In genomic region chr2:152376385-152376784, GRCh38 we compare ENCODE assay signal across 30 cellular contexts. TPM values are rescaled to one million over a fixed set of nuclear protein-coding genes. Genes with fewer than 3 reads are reported as not detected.
DNase-seq lines count a peak whose midpoint lies in the region; ATAC-seq and TF ChIP-seq lines count a peak whose summit lies in the region.
"Had no signal": no experiment of that assay in that cellular context is flagged by ENCODE, and none has a peak within 500 bp of the region (broad histone marks: within the 10 kb centered on the region; RNA-seq: fewer than 3 reads in every experiment).

No MANE protein-coding gene starts in this region.

- peaks cover 18% of the 10 kb centered on the region for H3K36me3 ChIP-seq in BLaER1
- no peaks in the 10 kb centered on the region for H3K36me3 ChIP-seq in adrenal gland (replicated peaks in 1 of 2)
- no peaks in the 10 kb centered on the region for H3K36me3 ChIP-seq in CD8-positive, alpha-beta memory T cell (ENCODE audit: insufficient read depth, low read length)
- H3K36me3 ChIP-seq: ovary had no signal

- 87 to 94% (median 89%) methylated on average over 2 of the region's 2 CpGs for WGBS in adrenal gland, 4 donors

- H3K4me1 Mint-ChIP-seq in MCF 10A (ENCODE audit: insufficient read depth, unreplicated experiment): peaks cover 19% of the 10 kb centered on the region
- H3K4me1 Mint-ChIP-seq in CD8-positive, alpha-beta memory T cell: no peaks in the 10 kb centered on the region
- H3K4me1 Mint-ChIP-seq in activated naive CD4-positive, alpha-beta T cell treated with anti-CD3 and anti-CD28 coated beads for 36 hours (ENCODE audit: low read depth): no peaks in the 10 kb centered on the region

- no peaks in the 10 kb centered on the region for H3K9me3 ChIP-seq in BLaER1
- H3K9me3 ChIP-seq in adrenal gland (replicated peaks in 1 of 3): no peaks in the 10 kb centered on the region
- no peaks in the 10 kb centered on the region for H3K9me3 ChIP-seq in CD8-positive, alpha-beta memory T cell (ENCODE audit: low read length)
- H3K9me3 ChIP-seq: A549, ovary had no signal

- no peaks in the 10 kb centered on the region for H3K9me3 Mint-ChIP-seq in MCF 10A (ENCODE audit: unreplicated experiment)
- no peaks in the 10 kb centered on the region for H3K9me3 Mint-ChIP-seq in CD8-positive, alpha-beta memory T cell
- H3K9me3 Mint-ChIP-seq in activated naive CD4-positive, alpha-beta T cell treated with anti-CD3 and anti-CD28 coated beads for 36 hours: no peaks in the 10 kb centered on the region
- H3K9me3 Mint-ChIP-seq: activated CD4-positive, alpha-beta memory T cell treated with anti-CD3 and anti-CD28 coated beads for 36 hours; activated T-helper 1 cell treated with anti-CD3 and anti-CD28 coated beads, Interleukin-12 subunit alpha, Interleukin-12 subunit beta, Interleukin-2, Interleukin-4 antibody, amounts not matched to agents 30 ng/mL and 10 ng/mL and 1 ng/mL, durations not matched to agents 14 hours and 24 hours and 36 hours; brain; CD4-positive, alpha-beta T cell; memory B cell; neural crest cell; stimulated activated naive B cell treated with anti-CD40 and anti-IgM and Interleukin-4, amounts not matched to agents 10 μg/mL and 1 μg/mL and 100 μg/mL, for 72 hours; T-helper 2 cell treated with Interferon-gamma antibody and Interleukin-4, amounts not matched to agents 5 μg/mL and 100 μg/mL, for 36 hours had no signal

- TF ChIP-seq CTCF in MCF 10A (IDR thresholded peaks at IDR 0.05; ENCODE audit: unreplicated experiment) (no peak), adrenal gland (IDR thresholded peaks at IDR 0.05) (no peak)

- H3K27me3 ChIP-seq in BLaER1: no peaks in the 10 kb centered on the region
- H3K27me3 ChIP-seq in adrenal gland: no peaks in the 10 kb centered on the region
- no peaks in the 10 kb centered on the region for H3K27me3 ChIP-seq in CD8-positive, alpha-beta memory T cell (ENCODE audit: insufficient read depth, low read length, poor library complexity, severe bottlenecking)
- H3K27me3 ChIP-seq: ovary had no signal

- H3K4me2 ChIP-seq in BLaER1: peak overlapping the region; percentile 5; the same call in 1 of the 2 replicates
- H3K4me2 ChIP-seq: A549 had no signal

- TF ChIP-seq POLR2A in adrenal gland (IDR thresholded peaks at IDR 0.05): no peak

- no peaks in the 10 kb centered on the region for H3K27me3 Mint-ChIP-seq in MCF 10A (ENCODE audit: insufficient read depth, unreplicated experiment)
- peaks cover 2 to 17% of the 10 kb centered on the region in 2 donors for H3K27me3 Mint-ChIP-seq in CD8-positive, alpha-beta memory T cell
- H3K27me3 Mint-ChIP-seq in activated naive CD4-positive, alpha-beta T cell treated with anti-CD3 and anti-CD28 coated beads for 36 hours (ENCODE audit: low read depth): peaks cover 11% of the 10 kb centered on the region
- H3K27me3 Mint-ChIP-seq: brain had no signal

- intact Hi-C loops in MCF 10A (cut with micrococcal nuclease) (no loop called here), adrenal gland (cut with DNase I) (no loop called here)
- intact Hi-C loops in activated naive CD4-positive, alpha-beta T cell treated with anti-CD3 and anti-CD28 coated beads for 36 hours (cut with micrococcal nuclease): no loop called here

- peak; percentile 38 for DNase-seq in MCF 10A (ENCODE audit: unreplicated experiment)
- DNase-seq in kidney tubule cell (ENCODE audit: low spot score): peak; percentile 85
- DNase-seq in adrenal gland: no peak
- DNase-seq in CD8-positive, alpha-beta memory T cell: no peak
- DNase-seq in activated naive CD4-positive, alpha-beta T cell treated with anti-CD3 and anti-CD28 coated beads for 36 hours: no peak
- DNase-seq: activated CD4-positive, alpha-beta memory T cell treated with anti-CD3 and anti-CD28 coated beads for 36 hours; activated CD4-positive, alpha-beta T cell treated with anti-CD3 and anti-CD28 coated beads for 1 hour; activated CD8-positive, alpha-beta memory T cell treated with anti-CD3 and anti-CD28 coated beads, Interleukin-2, amount 50 U/mL, for 4 hours; activated naive CD4-positive, alpha-beta T cell treated with Interleukin-2 at 50 U/mL for 16 hours; CD4-positive, alpha-beta T cell; cerebellar nuclear complex; EL; H7; NCI-H2107; NCI-H510A; SHP77; small intestine; stimulated activated naive B cell treated with anti-CD40 and anti-IgM and Interleukin-4, amounts not matched to agents 10 μg/mL and 1 μg/mL and 100 μg/mL, for 72 hours had no signal

- H3K4me1 ChIP-seq in BLaER1: peaks cover 47% of the 10 kb centered on the region
- H3K4me1 ChIP-seq in adrenal gland (replicated peaks in 1 of 2): peaks cover 6 to 27% of the 10 kb centered on the region in 2 donors
- no peaks in the 10 kb centered on the region for H3K4me1 ChIP-seq in CD8-positive, alpha-beta memory T cell (ENCODE audit: insufficient read depth, low read length)

- H3K36me3 Mint-ChIP-seq in MCF 10A (ENCODE audit: insufficient read depth, unreplicated experiment): peaks cover 4% of the 10 kb centered on the region
- no peaks in the 10 kb centered on the region for H3K36me3 Mint-ChIP-seq in CD8-positive, alpha-beta memory T cell
- H3K36me3 Mint-ChIP-seq in activated naive CD4-positive, alpha-beta T cell treated with anti-CD3 and anti-CD28 coated beads for 36 hours (ENCODE audit: low read depth): no peaks in the 10 kb centered on the region
- H3K36me3 Mint-ChIP-seq: activated CD4-positive, alpha-beta memory T cell treated with anti-CD3 and anti-CD28 coated beads for 36 hours; memory B cell; stimulated activated naive B cell treated with anti-CD40 and anti-IgM and Interleukin-4, amounts not matched to agents 10 μg/mL and 1 μg/mL and 100 μg/mL, for 72 hours had no signal

- no peak for ATAC-seq in HG03378 (IDR thresholded peaks at IDR 0.05; ENCODE audit: unreplicated experiment)
- ATAC-seq: A549; GM12878; left colon; stimulated activated naive B cell treated with anti-CD40 and anti-IgM and Interleukin-4, amounts not matched to agents 10 μg/mL and 1 μg/mL and 100 μg/mL, for 72 hours had no signal

- H3K4me3 ChIP-seq in BLaER1: no peak overlapping the region
- no peak overlapping the region for H3K4me3 ChIP-seq in adrenal gland
- H3K4me3 ChIP-seq in CD8-positive, alpha-beta memory T cell (ENCODE audit: low read length): no peak overlapping the region
- H3K4me3 ChIP-seq: A549, GM12878, ovary had no signal

- POLR2A ChIA-PET in MCF 10A (lab: Yijun Ruan, JAX): no interaction called here
- POLR2A ChIA-PET in CD8-positive, alpha-beta memory T cell (lab: Charles Lee): no interaction called here

- H3K9ac ChIP-seq in BLaER1: no peak overlapping the region

- no TSS peak for BruUV-seq in MCF 10A (replicated peaks; lab: Mats Ljungman, UMichigan)

- no peak for TF ChIP-seq EP300 in Ishikawa (IDR thresholded peaks at IDR 0.05; ENCODE audit: borderline replicate concordance)

- no peak for TF ChIP-seq RAD21 in Ishikawa (IDR thresholded peaks at IDR 0.05; ENCODE audit: low read depth)

- H3K27ac Mint-ChIP-seq in MCF 10A (ENCODE audit: low read depth, unreplicated experiment): no peak overlapping the region
- no peak overlapping the region for H3K27ac Mint-ChIP-seq in CD8-positive, alpha-beta memory T cell
- no peak overlapping the region for H3K27ac Mint-ChIP-seq in activated naive CD4-positive, alpha-beta T cell treated with anti-CD3 and anti-CD28 coated beads for 36 hours
- H3K27ac Mint-ChIP-seq: activated CD4-positive, alpha-beta memory T cell treated with anti-CD3 and anti-CD28 coated beads for 36 hours; activated T-helper 1 cell treated with anti-CD3 and anti-CD28 coated beads, Interleukin-12 subunit alpha, Interleukin-12 subunit beta, Interleukin-2, Interleukin-4 antibody, amounts not matched to agents 30 ng/mL and 10 ng/mL and 1 ng/mL, durations not matched to agents 14 hours and 24 hours and 36 hours; brain; CD4-positive, alpha-beta T cell; memory B cell; stimulated activated naive B cell treated with anti-CD40 and anti-IgM and Interleukin-4, amounts not matched to agents 10 μg/mL and 1 μg/mL and 100 μg/mL, for 72 hours; T-helper 2 cell treated with Interferon-gamma antibody and Interleukin-4, amounts not matched to agents 5 μg/mL and 100 μg/mL, for 36 hours had no signal

- peaks cover 99% of the 10 kb centered on the region for H4K20me1 ChIP-seq in BLaER1

- no peak overlapping the region for H3K4me3 Mint-ChIP-seq in MCF 10A (ENCODE audit: unreplicated experiment)
- H3K4me3 Mint-ChIP-seq in CD8-positive, alpha-beta memory T cell: no peak overlapping the region
- H3K4me3 Mint-ChIP-seq in activated naive CD4-positive, alpha-beta T cell treated with anti-CD3 and anti-CD28 coated beads for 36 hours: no peak overlapping the region
- H3K4me3 Mint-ChIP-seq: activated CD4-positive, alpha-beta memory T cell treated with anti-CD3 and anti-CD28 coated beads for 36 hours; activated T-helper 1 cell treated with anti-CD3 and anti-CD28 coated beads, Interleukin-12 subunit alpha, Interleukin-12 subunit beta, Interleukin-2, Interleukin-4 antibody, amounts not matched to agents 30 ng/mL and 10 ng/mL and 1 ng/mL, durations not matched to agents 14 hours and 24 hours and 36 hours; brain; CD4-positive, alpha-beta T cell; memory B cell; neural crest cell; stimulated activated naive B cell treated with anti-CD40 and anti-IgM and Interleukin-4, amounts not matched to agents 10 μg/mL and 1 μg/mL and 100 μg/mL, for 72 hours; T-helper 2 cell treated with Interferon-gamma antibody and Interleukin-4, amounts not matched to agents 5 μg/mL and 100 μg/mL, for 36 hours had no signal

- CTCF ChIA-PET in MCF 10A (lab: Yijun Ruan, JAX): interaction anchor here (1.2 kb wide), 1 partner anchor 259 kb away, joined by 3 read pairs; no protein-coding TSS in a partner anchor
- CTCF ChIA-PET in CD8-positive, alpha-beta memory T cell (lab: Charles Lee): no interaction called here
- CTCF ChIA-PET in activated naive CD4-positive, alpha-beta T cell treated with anti-CD3 and anti-CD28 coated beads for 36 hours (lab: Charles Lee): no interaction called here

- H3K27ac ChIP-seq in BLaER1 (no peak overlapping the region), adrenal gland (no peak overlapping the region)
- no peak overlapping the region for H3K27ac ChIP-seq in CD8-positive, alpha-beta memory T cell (ENCODE audit: low read depth, low read length)
- H3K27ac ChIP-seq: A549, ovary had no signal

TF ChIP-seq in Ishikawa, 13 proteins besides CTCF, POLR2A, EP300 and RAD21:
- TF ChIP-seq USF1 (IDR thresholded peaks at IDR 0.05) (no peak), NFIC (IDR thresholded peaks at IDR 0.05) (peak; percentile 63), TEAD4 (IDR thresholded peaks at IDR 0.05) (0 out of 2 replicates have a peak, but pooled peaks have one; percentile 18)
TF ChIP-seq in Ishikawa: peak in this region for 2.

RNA-seq across cellular contexts. Expression of gene FMNL2, which starts 41.4 kb away (rescaled TPM):
- total RNA-seq in MCF 10A (2022) (72.9 and 76.5 TPM in 2 replicates), adrenal gland (10 to 100 TPM; 23.5 to 51.6 (median 34.0) TPM)
- polyA plus RNA-seq in adrenal gland: 10 to 100 TPM; 26.1 to 54.2 (median 41.6) TPM
- total RNA-seq in CD8-positive, alpha-beta memory T cell: under 1 TPM; 0.58 to 0.59 TPM
- polyA plus RNA-seq in CD8-positive, alpha-beta memory T cell: 0.05 TPM
- 1 to 10 TPM; 2.5 to 2.7 TPM for total RNA-seq in activated naive CD4-positive, alpha-beta T cell treated with anti-CD3 and anti-CD28 coated beads for 36 hours

Comparison
In these comparisons a context has a peak if more than half of its experiments do, and no peak if none do; other contexts are left out.
1. DNase-seq: peak in MCF 10A (single experiment) and kidney tubule cell (single experiment); none in adrenal gland (0 of 7), CD8-positive, alpha-beta memory T cell (0 of 5) and activated naive CD4-positive, alpha-beta T cell treated with anti-CD3 and anti-CD28 coated beads for 36 hours (single experiment).
2. RNA of gene FMNL2, which starts 41.4 kb away (total RNA-seq): 72.9 to 76.5 TPM in MCF 10A and 23.5 to 51.6 TPM in adrenal gland; 2.5 to 2.7 TPM in activated naive CD4-positive, alpha-beta T cell treated with anti-CD3 and anti-CD28 coated beads for 36 hours and 0.58 to 0.59 TPM in CD8-positive, alpha-beta memory T cell; every median in the first group is over 4 times any median in the second.